Comparison of ENCODE assay signal across 23 cellular contexts in genomic region chr16:49562228-49562627, GRCh38.
"Had no signal": no experiment of that assay in that cellular context is flagged by ENCODE, and none has a peak within 500 bp of the region (broad histone marks: within the 10 kb centered on the region; RNA-seq: fewer than 3 reads in every experiment).

No MANE protein-coding gene starts in this region.

- DNase-seq: activated CD4-positive, alpha-beta T cell treated with anti-CD3 and anti-CD28 coated beads for 4 hours; activated CD4-positive, alpha-beta T cell treated with anti-CD3 and anti-CD28 coated beads, Interleukin-2, amount 50 U/mL, for 4 hours; activated naive CD4-positive, alpha-beta T cell; activated T-cell treated with anti-CD3 and anti-CD28 coated beads for 4 hours; activated T-cell treated with anti-CD3 and anti-CD28 coated beads, Interleukin-2, amount 50 U/mL, for 72 hours; endodermal cell; foreskin fibroblast; heart left ventricle; midbrain; naive thymus-derived CD4-positive, alpha-beta T cell; pancreas; retina; stimulated activated CD4-positive, alpha-beta T cell treated with anti-CD3 and anti-CD28 coated beads, Interleukin-4, amount 100 ng/mL, for 24 hours; stimulated activated naive CD8-positive, alpha-beta T cell treated with anti-CD3 and anti-CD28 coated beads, Interleukin-15, amount 100 ng/mL, for 72 hours; substantia nigra had no signal

- H3K36me3 Mint-ChIP-seq: activated naive CD4-positive, alpha-beta T cell treated with anti-CD3 and anti-CD28 coated beads, Interleukin-2, amount 50 U/mL, for 72 hours; memory B cell; naive thymus-derived CD4-positive, alpha-beta T cell; stimulated activated effector memory CD8-positive, alpha-beta T cell treated with anti-CD3 and anti-CD28 coated beads, Interleukin-12 subunit alpha, Interleukin-12 subunit beta, amount 100 ng/mL, for 72 hours had no signal

- H3K4me1 Mint-ChIP-seq: central memory CD8-positive, alpha-beta T cell; memory B cell; naive thymus-derived CD4-positive, alpha-beta T cell; stimulated activated effector memory CD8-positive, alpha-beta T cell treated with anti-CD3 and anti-CD28 coated beads, Interleukin-12 subunit alpha, Interleukin-12 subunit beta, amount 100 ng/mL, for 72 hours; stimulated activated naive CD8-positive, alpha-beta T cell treated with anti-CD3 and anti-CD28 coated beads, Interleukin-15, amount 100 ng/mL, for 72 hours had no signal

- H3K9me3 Mint-ChIP-seq: activated naive CD4-positive, alpha-beta T cell treated with anti-CD3 and anti-CD28 coated beads, Interleukin-2, amount 50 U/mL, for 72 hours; activated T-cell treated with anti-CD3 and anti-CD28 coated beads, Interleukin-2, amount 50 U/mL, for 72 hours; central memory CD8-positive, alpha-beta T cell; dendritic cell treated with granulocyte-macrophage colony-stimulating factor and Interleukin-4, amounts not matched to agents 40 ng/mL and 50 ng/mL, for 4 days; endodermal cell; memory B cell; naive thymus-derived CD4-positive, alpha-beta T cell; stimulated activated effector memory CD8-positive, alpha-beta T cell treated with anti-CD3 and anti-CD28 coated beads, Interleukin-12 subunit alpha, Interleukin-12 subunit beta, amount 100 ng/mL, for 72 hours; stimulated activated naive CD8-positive, alpha-beta T cell treated with anti-CD3 and anti-CD28 coated beads, Interleukin-15, amount 100 ng/mL, for 72 hours had no signal

- H3K27ac Mint-ChIP-seq: activated naive CD4-positive, alpha-beta T cell treated with anti-CD3 and anti-CD28 coated beads, Interleukin-2, amount 50 U/mL, for 72 hours; activated T-cell treated with anti-CD3 and anti-CD28 coated beads, Interleukin-2, amount 50 U/mL, for 72 hours; dendritic cell treated with granulocyte-macrophage colony-stimulating factor and Interleukin-4, amounts not matched to agents 40 ng/mL and 50 ng/mL, for 4 days; endodermal cell; memory B cell; naive thymus-derived CD4-positive, alpha-beta T cell; stimulated activated effector memory CD8-positive, alpha-beta T cell treated with anti-CD3 and anti-CD28 coated beads, Interleukin-12 subunit alpha, Interleukin-12 subunit beta, amount 100 ng/mL, for 72 hours; stimulated activated naive CD8-positive, alpha-beta T cell treated with anti-CD3 and anti-CD28 coated beads, Interleukin-15, amount 100 ng/mL, for 72 hours; type B pancreatic cell had no signal

- H3K27me3 Mint-ChIP-seq: central memory CD8-positive, alpha-beta T cell; dendritic cell treated with granulocyte-macrophage colony-stimulating factor and Interleukin-4, amounts not matched to agents 40 ng/mL and 50 ng/mL, for 4 days; memory B cell; naive thymus-derived CD4-positive, alpha-beta T cell; stimulated activated naive CD8-positive, alpha-beta T cell treated with anti-CD3 and anti-CD28 coated beads, Interleukin-15, amount 100 ng/mL, for 72 hours; type B pancreatic cell had no signal

- H3K4me3 Mint-ChIP-seq: activated T-cell treated with anti-CD3 and anti-CD28 coated beads, Interleukin-2, amount 50 U/mL, for 72 hours; central memory CD8-positive, alpha-beta T cell; dendritic cell treated with granulocyte-macrophage colony-stimulating factor and Interleukin-4, amounts not matched to agents 40 ng/mL and 50 ng/mL, for 4 days; endodermal cell; memory B cell; naive thymus-derived CD4-positive, alpha-beta T cell; stimulated activated effector memory CD8-positive, alpha-beta T cell treated with anti-CD3 and anti-CD28 coated beads, Interleukin-12 subunit alpha, Interleukin-12 subunit beta, amount 100 ng/mL, for 72 hours; stimulated activated naive CD8-positive, alpha-beta T cell treated with anti-CD3 and anti-CD28 coated beads, Interleukin-15, amount 100 ng/mL, for 72 hours; type B pancreatic cell had no signal

- ATAC-seq: activated naive CD4-positive, alpha-beta T cell treated with anti-CD3 and anti-CD28 coated beads, Interleukin-2, amount 50 U/mL, for 72 hours; activated T-cell treated with anti-CD3 and anti-CD28 coated beads, Interleukin-2, amount 50 U/mL, for 72 hours; esophagus mucosa; heart left ventricle; naive thymus-derived CD4-positive, alpha-beta T cell; pancreas; sciatic nerve; stimulated activated effector memory CD8-positive, alpha-beta T cell treated with anti-CD3 and anti-CD28 coated beads, Interleukin-12 subunit alpha, Interleukin-12 subunit beta, amount 100 ng/mL, for 72 hours; stimulated activated naive CD8-positive, alpha-beta T cell treated with anti-CD3 and anti-CD28 coated beads, Interleukin-15, amount 100 ng/mL, for 72 hours had no signal
